In genomic region chr9:138022121-138022741, GRCh38 we compare ENCODE assay signal across 10 cellular contexts.
DNase-seq lines count a peak whose midpoint lies in the region; ATAC-seq and TF ChIP-seq lines count a peak whose summit lies in the region.
"Had no signal": no experiment of that assay in that cellular context is flagged by ENCODE, and none has a peak within 500 bp of the region (broad histone marks: within the 10 kb centered on the region; RNA-seq: fewer than 3 reads in every experiment).

No MANE protein-coding gene starts in this region.

- ATAC-seq in SK-N-SH treated with all-trans-retinoic acid at 6 μM for 48 hours (no peak), GM19452 (IDR thresholded peaks at IDR 0.05; ENCODE audit: unreplicated experiment) (no peak), GM21528 (IDR thresholded peaks at IDR 0.05; ENCODE audit: low FRiP score, unreplicated experiment) (no peak), HG02981 (IDR thresholded peaks at IDR 0.05; ENCODE audit: unreplicated experiment) (no peak)

- H3K4me3 ChIP-seq in SK-N-SH (ENCODE audit: low read depth in 2 of 2, low read length in 1 of 2) (no peak overlapping the region), retinal pigment epithelial cell (ENCODE audit: low read length) (no peak overlapping the region)
- H3K4me3 ChIP-seq: SJSA1 had no signal

- no peak overlapping the region for H3K9ac ChIP-seq in SK-N-SH

- no peak for TF ChIP-seq RAD21 in SK-N-SH (IDR thresholded peaks at IDR 0.05; ENCODE audit: low read length)

- H3K27ac ChIP-seq in SK-N-SH (ENCODE audit: low read depth in 2 of 2, low read length in 1 of 2) = no peak overlapping the region; a peak in 1 of 4 replicates
- H3K27ac ChIP-seq: heart left ventricle, SJSA1 had no signal

- H3F3A ChIP-seq in SK-N-SH (replicated peaks; ENCODE audit: insufficient read depth) = no peaks in the 10 kb centered on the region

- H3K27me3 ChIP-seq in SK-N-SH (ENCODE audit: insufficient read depth) = no peaks in the 10 kb centered on the region

- no peaks in the 10 kb centered on the region for H3K9me2 ChIP-seq in SK-N-SH

- CTCF ChIA-PET in SK-N-SH (lab: Yijun Ruan, JAX) = no interaction called here

- DNase-seq in SK-N-SH (peak; percentile 22), NCI-H2196 treated with DMSO at 0.1 percent for 48 hours (lab: John Stamatoyannopoulos, UW; ENCODE audit: unreplicated experiment) (peak; percentile 85), ecto neural progenitor cell (ENCODE audit: low spot score) (peak; percentile 75), retinal pigment epithelial cell (ENCODE audit: low read depth) (no peak)

- no peak overlapping the region for H3K4me2 ChIP-seq in SK-N-SH

- no peaks in the 10 kb centered on the region for H4K20me1 ChIP-seq in SK-N-SH (ENCODE audit: insufficient read depth)

- TF ChIP-seq EP300 in SK-N-SH (IDR thresholded peaks at IDR 0.05; ENCODE audit: borderline replicate concordance in 1 of 2, low read depth in 1 of 2, low read length in 1 of 2) = no peak

- H3K4me1 ChIP-seq in SK-N-SH (ENCODE audit: control insufficient read depth in 1 of 2, insufficient read depth in 2 of 2, low read depth in 1 of 2, low read length in 1 of 2) = peaks cover 0 to 2% of the 10 kb centered on the region in 2 experiments; a peak in 1 of 4 replicates
- H3K4me1 ChIP-seq: SJSA1 had no signal

- TF ChIP-seq CTCF in SK-N-SH (IDR thresholded peaks at IDR 0.05) (no peak), retinal pigment epithelial cell (conservative IDR thresholded peaks at IDR 0.05; ENCODE audit: low read depth, low read length) (peak; percentile 36)

- no peak overlapping the region for H2AFZ ChIP-seq in SK-N-SH (ENCODE audit: low read depth)

- peaks cover 4% of the 10 kb centered on the region; the same call in 1 of the 2 replicates for H3K9me3 ChIP-seq in SK-N-SH
- H3K9me3 ChIP-seq: heart left ventricle, SJSA1 had no signal

- no peaks in the 10 kb centered on the region for H3K36me3 ChIP-seq in SK-N-SH (replicated peaks in 1 of 2; ENCODE audit: control insufficient read depth in 1 of 2, insufficient read depth in 2 of 2, low read length in 1 of 2)
- H3K36me3 ChIP-seq: heart left ventricle, SJSA1 had no signal

- 68% methylated on average over 10 of the region's 17 CpGs for WGBS in SK-N-SH (ENCODE audit: low lambda C conversion rate)

- H3K79me2 ChIP-seq in SK-N-SH (ENCODE audit: insufficient read depth) = no peaks in the 10 kb centered on the region

- POLR2A ChIA-PET in SK-N-SH (lab: Yijun Ruan, JAX) = no interaction called here

TF ChIP-seq in SK-N-SH, 30 proteins besides CTCF, POLR2A, EP300 and RAD21:
- TF ChIP-seq JUND (IDR thresholded peaks at IDR 0.05) = no peak
- no peak for TF ChIP-seq MXI1 (IDR thresholded peaks at IDR 0.05; ENCODE audit: low read depth, low read length)
- no peak for TF ChIP-seq FOXM1 (IDR thresholded peaks at IDR 0.05; ENCODE audit: low read depth)

TF ChIP-seq in SK-N-SH treated with all-trans-retinoic acid at 6 μM for 48 hours, 23 proteins besides CTCF, POLR2A, EP300 and RAD21:
- TF ChIP-seq BACH2 (CRISPR knock-in tag; IDR thresholded peaks at IDR 0.05; ENCODE audit: borderline replicate concordance) (no peak), TSHZ2 (CRISPR knock-in tag; IDR thresholded peaks at IDR 0.05) (no peak), ZNF8 (CRISPR knock-in tag; IDR thresholded peaks at IDR 0.05) (no peak), ZNF565 (CRISPR knock-in tag; conservative IDR thresholded peaks at IDR 0.05; ENCODE audit: low read depth) (no peak)
